In genomic region chr15:80052597-80053304, GRCh38 we compare ENCODE assay signal across 1 cellular context.
TF ChIP-seq lines count a peak whose summit lies in the region.

No MANE protein-coding gene starts in this region.

TF ChIP-seq in H1, 55 proteins besides CTCF, POLR2A, EP300 and RAD21 (continued from another document):
- TF ChIP-seq CBX5 (IDR thresholded peaks at IDR 0.05; ENCODE audit: low read depth, low read length) = no peak
- TF ChIP-seq RBBP5 (IDR thresholded peaks at IDR 0.05; ENCODE audit: borderline replicate concordance, low read depth, low read length) = no peak
- no peak for TF ChIP-seq SRF (IDR thresholded peaks at IDR 0.05; ENCODE audit: low read depth, low read length)
- TF ChIP-seq MAFK (IDR thresholded peaks at IDR 0.05; ENCODE audit: low read depth, low read length) = no peak
- no peak for TF ChIP-seq GABPA (IDR thresholded peaks at IDR 0.05; ENCODE audit: borderline replicate concordance, insufficient read depth, low read length)
- no peak for TF ChIP-seq SAP30 (IDR thresholded peaks at IDR 0.05; ENCODE audit: insufficient read depth, insufficient replicate concordance, low read length)
- TF ChIP-seq ATF2 (IDR thresholded peaks at IDR 0.05; ENCODE audit: low read length) = no peak
